ENCODE assay signal across 32 cellular contexts in genomic region chr1:106194206-106194605, GRCh38.
"Had no signal": no experiment of that assay in that cellular context is flagged by ENCODE, and none has a peak within 500 bp of the region (broad histone marks: within the 10 kb centered on the region; RNA-seq: fewer than 3 reads in every experiment).

No MANE protein-coding gene starts in this region.

- H3K4me3 ChIP-seq: dorsolateral prefrontal cortex, esophagus squamous epithelium, heart right ventricle, left lung, mucosa of descending colon, right atrium auricular region, smooth muscle cell, stomach, thyroid gland had no signal

- H3K27ac Mint-ChIP-seq: mesothelial cell of epicardium; natural killer cell treated with Interleukin-12 subunit alpha and Interleukin-12 subunit beta and Interleukin-15 and Interleukin-18, amount 100 ng/mL, for 72 hours; progenitor cell of endocrine pancreas had no signal

- H3K9me3 ChIP-seq: thyroid gland had no signal

- H3K9ac ChIP-seq: parathyroid adenoma had no signal

- H3K4me1 ChIP-seq: esophagus squamous epithelium, heart right ventricle, left lung, parathyroid adenoma, right atrium auricular region, stomach, thyroid gland had no signal

- ATAC-seq: heart right ventricle; left cardiac atrium; left lung; mucosa of descending colon; natural killer cell treated with Interleukin-12 subunit alpha and Interleukin-12 subunit beta and Interleukin-15 and Interleukin-18, amount 100 ng/mL, for 72 hours; sciatic nerve had no signal

- FAIRE-seq: colon, endothelial cell of umbilical vein, islet of Langerhans had no signal

- H2AFZ ChIP-seq: parathyroid adenoma had no signal

- H3K79me2 ChIP-seq: parathyroid adenoma had no signal

- H3K4me1 Mint-ChIP-seq: mesothelial cell of epicardium, naive B cell, neural crest cell had no signal

- DNase-seq: dorsolateral prefrontal cortex; effector CD4-positive, alpha-beta T cell; erythroblast; esophagus squamous epithelium; foreskin melanocyte; glutamatergic neuron; heart right ventricle; hippocampal formation; left cardiac atrium; left lung; mesenchymal stem cell; mucosa of descending colon; naive B cell; stimulated activated CD4-positive, alpha-beta T cell treated with anti-CD3 and anti-CD28 coated beads, Interleukin-12 subunit alpha, Interleukin-12 subunit beta, amount 100 ng/mL, for 4 hours; stimulated activated CD4-positive, alpha-beta T cell treated with anti-CD3 and anti-CD28 coated beads, Interleukin-1b, Interleukin-23, amount 100 ng/mL, for 48 hours; stimulated activated CD4-positive, alpha-beta T cell treated with anti-CD3 and anti-CD28 coated beads, Interleukin-4, amount 100 ng/mL, for 1 hour; stimulated activated CD8-positive, alpha-beta memory T cell treated with anti-CD3 and anti-CD28 coated beads, Interleukin-4, amount 100 ng/mL, for 48 hours; stimulated activated naive CD4-positive, alpha-beta T cell treated with Interleukin-2 at 50 U/mL for 16 hours; stomach; thyroid gland; trophoblast cell had no signal

- H3K27ac ChIP-seq: dorsolateral prefrontal cortex, esophagus squamous epithelium, heart right ventricle, left lung, parathyroid adenoma, right atrium auricular region, stomach, thyroid gland had no signal

- H3K4me3 Mint-ChIP-seq: mesothelial cell of epicardium; naive B cell; natural killer cell treated with Interleukin-12 subunit alpha and Interleukin-12 subunit beta and Interleukin-15 and Interleukin-18, amount 100 ng/mL, for 72 hours; neural crest cell had no signal

- H3K36me3 ChIP-seq: esophagus squamous epithelium, heart right ventricle, left lung, right atrium auricular region, stomach, thyroid gland had no signal

- H3K36me3 Mint-ChIP-seq: mesothelial cell of epicardium had no signal

- H3K27me3 ChIP-seq: dorsolateral prefrontal cortex, esophagus squamous epithelium, heart right ventricle, left lung, right atrium auricular region, stomach, thyroid gland had no signal

- H3K4me2 ChIP-seq: smooth muscle cell had no signal

- H3K27me3 Mint-ChIP-seq: naive B cell; natural killer cell treated with Interleukin-12 subunit alpha and Interleukin-12 subunit beta and Interleukin-15 and Interleukin-18, amount 100 ng/mL, for 72 hours; progenitor cell of endocrine pancreas had no signal
